9 cellular contexts compared by ENCODE assay signal in the genomic region with DNA sequence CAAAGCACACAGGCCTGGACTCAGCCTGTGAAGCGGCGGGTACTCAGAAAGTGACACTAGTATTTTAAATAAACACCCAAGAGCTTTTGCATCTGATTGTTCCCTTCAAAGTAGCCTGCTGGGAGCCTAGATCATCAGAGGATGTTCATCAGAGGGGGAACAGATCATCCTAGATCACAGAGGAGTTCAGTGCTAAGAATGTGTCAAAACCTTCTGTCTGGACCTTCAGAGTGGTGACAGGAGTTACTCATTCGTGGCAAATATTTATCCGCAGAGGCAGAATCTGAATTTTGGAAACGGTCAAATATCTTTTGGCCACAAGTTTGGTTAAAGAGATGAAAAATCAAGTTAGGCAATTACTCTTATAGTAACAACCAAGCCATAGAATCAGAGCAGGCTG. TPM values are rescaled to one million over a fixed set of nuclear protein-coding genes. Genes with fewer than 3 reads are reported as not detected.
A peak's percentile ranks its signal among the peaks of the same experiment; 100 is the strongest.
DNase-seq lines count a peak whose midpoint lies in the region; ATAC-seq and TF ChIP-seq lines count a peak whose summit lies in the region.
"Had no signal": no experiment of that assay in that cellular context is flagged by ENCODE, and none has a peak within 500 bp of the region (broad histone marks: within the 10 kb centered on the region; RNA-seq: fewer than 3 reads in every experiment).

No MANE protein-coding gene starts in this region.

- no peak for TF ChIP-seq CTCF in dorsolateral prefrontal cortex (IDR thresholded peaks at IDR 0.05 in 54 of 56, conservative IDR thresholded peaks at IDR 0.05 in 2 of 56; ENCODE audit: low read depth in 1 of 56, partially characterized antibody in 56 of 56)

- H2BK15ac ChIP-seq in neuronal stem cell (ENCODE audit: low read length), result no peak overlapping the region

- peaks cover 20 to 42% (median 38%) of the 10 kb centered on the region in 11 experiments for H3K27me3 ChIP-seq in BLaER1 treated with 17β-estradiol and CSF1 and Interleukin-3, amounts not matched to agents 10 nM and 100 nM
- H3K27me3 ChIP-seq in HUES64 (ENCODE audit: insufficient read depth, low read length) (peaks cover 34% of the 10 kb centered on the region), dorsolateral prefrontal cortex (no peaks in the 10 kb centered on the region), neuronal stem cell (ENCODE audit: control insufficient read depth in 3 of 3, insufficient read depth in 3 of 3, low read depth in 1 of 3, low read length in 3 of 3) (peaks cover 0 to 42% (median 14%) of the 10 kb centered on the region in 3 experiments)

- H3K4me2 ChIP-seq in BLaER1 treated with 17β-estradiol and CSF1 and Interleukin-3, amounts not matched to agents 10 nM and 100 nM, result peak overlapping the region; percentile 85 to 97 (median 90)
- H3K4me2 ChIP-seq in neuronal stem cell (ENCODE audit: insufficient read depth, low read length, poor library complexity, severe bottlenecking), result no peak overlapping the region

- no peaks in the 10 kb centered on the region for H3K36me3 ChIP-seq in BLaER1 treated with 17β-estradiol and CSF1 and Interleukin-3, amounts not matched to agents 10 nM and 100 nM
- H3K36me3 ChIP-seq in HUES64 (ENCODE audit: insufficient read depth, low read length), result no peaks in the 10 kb centered on the region
- H3K36me3 ChIP-seq in neuronal stem cell (replicated peaks in 1 of 2; ENCODE audit: control insufficient read depth in 2 of 2, insufficient read depth in 2 of 2, low read length in 2 of 2), result no peaks in the 10 kb centered on the region

- no peak overlapping the region for H3K18ac ChIP-seq in neuronal stem cell (ENCODE audit: low read length)

- no peak for ATAC-seq in GM21529 (IDR thresholded peaks at IDR 0.05; ENCODE audit: unreplicated experiment)
- no peak for ATAC-seq in GM18907 (IDR thresholded peaks at IDR 0.05; ENCODE audit: unreplicated experiment)

- peaks cover 0 to 4% (median 0%) of the 10 kb centered on the region in 11 experiments; a peak in 1 of 22 replicates for H4K20me1 ChIP-seq in BLaER1 treated with 17β-estradiol and CSF1 and Interleukin-3, amounts not matched to agents 10 nM and 100 nM

- intact Hi-C loops in dorsolateral prefrontal cortex (cut with DNase I), result no loop called here

- no peaks in the 10 kb centered on the region for H3K9me3 ChIP-seq in BLaER1 treated with 17β-estradiol and CSF1 and Interleukin-3, amounts not matched to agents 10 nM and 100 nM (replicated peaks in 1 of 11)
- H3K9me3 ChIP-seq in HUES64 (ENCODE audit: insufficient read depth, low read depth, low read length) (no peaks in the 10 kb centered on the region), neuronal stem cell (replicated peaks in 1 of 2; ENCODE audit: control insufficient read depth in 2 of 2, insufficient read depth in 1 of 2, low read depth in 1 of 2, low read length in 2 of 2) (peaks cover 0 to 4% of the 10 kb centered on the region in 2 donors)

- H2BK120ac ChIP-seq in neuronal stem cell (ENCODE audit: low read depth, low read length), result no peak overlapping the region

- no peak overlapping the region for H2BK5ac ChIP-seq in neuronal stem cell (ENCODE audit: low read length)

- H3K4me3 ChIP-seq in BLaER1 treated with 17β-estradiol and CSF1 and Interleukin-3, amounts not matched to agents 10 nM and 100 nM, result peak overlapping the region; percentile 53 to 73 (median 64); a peak in 18 of 20 replicates
- peak overlapping the region; percentile 52 for H3K4me3 ChIP-seq in HUES64 (ENCODE audit: low read length)
- H3K4me3 ChIP-seq in dorsolateral prefrontal cortex, result peak overlapping the region in 58 of 59 donors; percentile 28 to 68 (median 54)
- peak overlapping the region in 1 of 2 donors; percentile 46 for H3K4me3 ChIP-seq in neuronal stem cell (ENCODE audit: low read length in 2 of 2)

- 54% methylated on average over 5 of the region's 5 CpGs for WGBS in HUES64
- no CpG with 5 or more reads among the region's 5 CpGs for WGBS in neuronal stem cell (ENCODE audit: extremely low coverage in 2 of 2, insufficient read length in 2 of 2, insufficient replicate concordance in 1 of 2), 2 donors

- H3K4ac ChIP-seq in neuronal stem cell (ENCODE audit: low read length), result no peak overlapping the region

- H3K9ac ChIP-seq in BLaER1 treated with 17β-estradiol and CSF1 and Interleukin-3, amounts not matched to agents 10 nM and 100 nM, result peak overlapping the region in 5 of 11 experiments; percentile 73 to 84 (median 79); a peak in 10 of 22 replicates
- no peak overlapping the region for H3K9ac ChIP-seq in HUES64 (ENCODE audit: low read depth, low read length)
- no peak overlapping the region for H3K9ac ChIP-seq in neuronal stem cell (ENCODE audit: low read depth, low read length, poor library complexity)

- H4K8ac ChIP-seq in neuronal stem cell (ENCODE audit: low read depth, low read length), result no peak overlapping the region

- H3K79me1 ChIP-seq in neuronal stem cell (ENCODE audit: low read depth, low read length), result no peaks in the 10 kb centered on the region

- H3K27ac ChIP-seq in BLaER1 treated with 17β-estradiol and CSF1 and Interleukin-3, amounts not matched to agents 10 nM and 100 nM, result peak overlapping the region in 4 of 11 experiments; percentile 69 to 81 (median 72); a peak in 5 of 22 replicates
- H3K27ac ChIP-seq in HUES64 (ENCODE audit: low read depth, low read length) (no peak overlapping the region), dorsolateral prefrontal cortex (peak overlapping the region in 51 of 59 donors; percentile 12 to 94 (median 77)), neuronal stem cell (replicated peaks; ENCODE audit: low read length) (no peak overlapping the region)

- H2AK5ac ChIP-seq in neuronal stem cell (ENCODE audit: low read depth, low read length), result no peak overlapping the region

- peaks cover 24 to 30% (median 28%) of the 10 kb centered on the region in 10 experiments for H3K4me1 ChIP-seq in BLaER1 treated with 17β-estradiol and CSF1 and Interleukin-3, amounts not matched to agents 10 nM and 100 nM
- peaks cover 7% of the 10 kb centered on the region for H3K4me1 ChIP-seq in HUES64 (ENCODE audit: insufficient read depth, low read length)
- H3K4me1 ChIP-seq in neuronal stem cell (ENCODE audit: control insufficient read depth in 2 of 2, insufficient read depth in 1 of 2, low read depth in 1 of 2, low read length in 2 of 2), result peaks cover 4 to 5% of the 10 kb centered on the region in 2 donors

- H3K14ac ChIP-seq in neuronal stem cell (ENCODE audit: low read length), result no peak overlapping the region

- DNase-seq in dorsolateral prefrontal cortex (no peak), neuronal stem cell (ENCODE audit: low spot score) (no peak), amniotic stem cell (lab: John Stamatoyannopoulos, UW) (no peak), mesenteric fat pad (ENCODE audit: low spot score) (no peak)

- H2BK12ac ChIP-seq in neuronal stem cell (ENCODE audit: low read length), result no peak overlapping the region

- no peak overlapping the region for H4K91ac ChIP-seq in neuronal stem cell (ENCODE audit: low read depth, low read length, poor library complexity)

- H2AFZ ChIP-seq in neuronal stem cell (ENCODE audit: low read length), result peak overlapping the region; percentile 94

- no peak overlapping the region for H3K23ac ChIP-seq in neuronal stem cell (ENCODE audit: low read depth, low read length, poor library complexity)

RNA-seq across cellular contexts. Expression of a gene that starts 9.7 kb away (rescaled TPM):
- polyA plus RNA-seq in HUES64 (2013, experiment 1 of 2), result 6.8 TPM
- polyA plus RNA-seq in HUES64 (2013, experiment 2 of 2), result 6.5 TPM
- total RNA-seq in dorsolateral prefrontal cortex (10 to 100 TPM in 3 of 120 experiments, 1 to 10 TPM in 117; 2.3 to 14.1 (median 5.1) TPM), mesenteric fat pad (12.7 TPM)
- polyA plus RNA-seq in neuronal stem cell (2013, experiment 1 of 2), result 6.3 TPM
- polyA plus RNA-seq in neuronal stem cell (2013, experiment 2 of 2), result 6.6 TPM

RNA-seq across cellular contexts. Expression of a gene that starts 14.2 kb away (rescaled TPM):
- polyA plus RNA-seq in HUES64 (2013, experiment 1 of 2), result not detected
- not detected for polyA plus RNA-seq in HUES64 (2013, experiment 2 of 2)
- total RNA-seq in dorsolateral prefrontal cortex (10 to 100 TPM in 27 of 120 experiments, 1 to 10 TPM in 93; 1.8 to 38.0 (median 6.3) TPM), mesenteric fat pad (1,691 TPM)
- polyA plus RNA-seq in neuronal stem cell (2013, experiment 1 of 2), result 0.13 TPM
- polyA plus RNA-seq in neuronal stem cell (2013, experiment 2 of 2), result 0.24 TPM

RNA-seq across cellular contexts. Expression of a gene that starts 25.6 kb away (rescaled TPM):
- 1.7 TPM for polyA plus RNA-seq in HUES64 (2013, experiment 1 of 2)
- polyA plus RNA-seq in HUES64 (2013, experiment 2 of 2), result 2.3 TPM
- total RNA-seq in dorsolateral prefrontal cortex (10 to 100 TPM in 95 of 120 experiments, 1 to 10 TPM in 25; 6.9 to 22.1 (median 12.1) TPM), mesenteric fat pad (103 TPM)
- 5.4 TPM for polyA plus RNA-seq in neuronal stem cell (2013, experiment 1 of 2)
- polyA plus RNA-seq in neuronal stem cell (2013, experiment 2 of 2), result 4.5 TPM

RNA-seq across cellular contexts. Expression of a gene that starts 25.7 kb away (rescaled TPM):
- polyA plus RNA-seq in HUES64 (2013, experiment 1 of 2), result not detected
- polyA plus RNA-seq in HUES64 (2013, experiment 2 of 2), result not detected
- total RNA-seq in dorsolateral prefrontal cortex, result 1 to 10 TPM in 6 of 120 experiments, under 1 TPM in 94, not detected in 20; 0.22 to 1.7 (median 0.50) TPM
- polyA plus RNA-seq in neuronal stem cell (2013, experiment 1 of 2), result 0.26 TPM
- polyA plus RNA-seq in neuronal stem cell (2013, experiment 2 of 2), result 0.29 TPM
- 0.32 TPM for total RNA-seq in mesenteric fat pad
- total RNA-seq: dermis blood vessel endothelial cell had no signal

Comparison
In these comparisons a context has a peak if more than half of its experiments do, and no peak if none do; other contexts are left out.
1. H3K27ac ChIP-seq: peak in dorsolateral prefrontal cortex (51 of 59); none in HUES64 (single experiment) and neuronal stem cell (single experiment).
2. RNA of a gene that starts 14.2 kb away (total RNA-seq): 1,691 TPM in mesenteric fat pad (single experiment); 1.8 to 38.0 TPM in dorsolateral prefrontal cortex; every median in the first group is over 10 times any median in the second.